1 cellular context compared by ENCODE assay signal in genomic region chr2:202494856-202495604, GRCh38.
TF ChIP-seq lines count a peak whose summit lies in the region.

No MANE protein-coding gene starts in this region.

TF ChIP-seq in A549, 52 proteins besides CTCF, POLR2A, EP300 and RAD21:
- no peak for TF ChIP-seq GATA3 (IDR thresholded peaks at IDR 0.05; ENCODE audit: borderline replicate concordance)
- TF ChIP-seq BCL3 (IDR thresholded peaks at IDR 0.05) = no peak
- no peak for TF ChIP-seq ZFP36 (IDR thresholded peaks at IDR 0.05; ENCODE audit: borderline replicate concordance, partially characterized antibody)
- no peak for TF ChIP-seq EHMT2 (IDR thresholded peaks at IDR 0.05; ENCODE audit: low read depth)
- TF ChIP-seq SMC3 (IDR thresholded peaks at IDR 0.05) = no peak
- no peak for TF ChIP-seq JUNB (IDR thresholded peaks at IDR 0.05)
- no peak for TF ChIP-seq ELK1 (IDR thresholded peaks at IDR 0.05; ENCODE audit: low read depth, low read length)
- no peak for TF ChIP-seq MAZ (IDR thresholded peaks at IDR 0.05; ENCODE audit: borderline replicate concordance, low read depth, low read length)
- TF ChIP-seq TFCP2L1 (CRISPR knock-in tag; IDR thresholded peaks at IDR 0.05) = no peak
- no peak for TF ChIP-seq ZNF302 (CRISPR knock-in tag; IDR thresholded peaks at IDR 0.05)
- TF ChIP-seq FOXS1 (CRISPR knock-in tag; IDR thresholded peaks at IDR 0.05) = no peak
- no peak for TF ChIP-seq BHLHE40 (IDR thresholded peaks at IDR 0.05; ENCODE audit: low read depth, low read length)
- TF ChIP-seq HOXB13 (CRISPR knock-in tag; IDR thresholded peaks at IDR 0.05; ENCODE audit: low read depth) = no peak
- TF ChIP-seq HOXB5 (CRISPR knock-in tag; IDR thresholded peaks at IDR 0.05) = no peak
- no peak for TF ChIP-seq HMGXB4 (CRISPR knock-in tag; IDR thresholded peaks at IDR 0.05; ENCODE audit: borderline replicate concordance)
- TF ChIP-seq ZC3H11A (IDR thresholded peaks at IDR 0.05) = no peak
- no peak for TF ChIP-seq HOXA7 (CRISPR knock-in tag; IDR thresholded peaks at IDR 0.05)
- TF ChIP-seq CEBPB (IDR thresholded peaks at IDR 0.05) = no peak
